Comparison of ENCODE assay signal across 14 cellular contexts in the genomic region with DNA sequence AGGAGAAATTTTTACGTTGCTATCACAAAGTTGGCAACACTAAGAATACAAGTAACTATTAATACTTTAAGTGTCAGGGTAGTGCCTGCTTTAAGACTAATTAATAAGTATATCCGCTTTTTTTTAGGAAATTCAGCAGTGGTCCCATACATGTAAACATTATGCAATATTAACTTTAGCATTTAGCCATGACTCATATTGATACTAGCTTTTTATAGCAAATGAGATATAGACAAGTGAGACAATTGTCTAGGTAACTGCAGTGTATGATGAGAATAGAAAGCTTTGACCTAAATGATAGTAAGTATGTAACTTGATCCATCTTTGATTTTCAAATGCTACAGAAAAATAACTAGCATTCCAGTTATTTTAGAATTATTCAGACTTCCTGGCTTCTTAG.
DNase-seq lines count a peak whose midpoint lies in the region; ATAC-seq and TF ChIP-seq lines count a peak whose summit lies in the region.
"Had no signal": no experiment of that assay in that cellular context is flagged by ENCODE, and none has a peak within 500 bp of the region (broad histone marks: within the 10 kb centered on the region; RNA-seq: fewer than 3 reads in every experiment).

No MANE protein-coding gene starts in this region.

- H3K4me3 ChIP-seq in KMS-11 (IDR thresholded peaks at IDR 0.05; ENCODE audit: insufficient read depth, low read depth, low read length) = no peak overlapping the region
- H3K4me3 ChIP-seq: SJSA1 had no signal

- H3K9ac ChIP-seq in KMS-11 = no peak overlapping the region

- no peaks in the 10 kb centered on the region for H4K20me1 ChIP-seq in KMS-11 (ENCODE audit: insufficient read depth)

- TF ChIP-seq CTCF in KMS-11 (conservative IDR thresholded peaks at IDR 0.05; ENCODE audit: low read depth, low read length) = no peak

- no peaks in the 10 kb centered on the region for H3K27me3 ChIP-seq in KMS-11 (ENCODE audit: insufficient read depth, low read depth)
- H3K27me3 ChIP-seq: SJSA1 had no signal

- no peak overlapping the region for H2AFZ ChIP-seq in KMS-11 (ENCODE audit: low read depth)

- peaks cover 24% of the 10 kb centered on the region for H3K4me1 ChIP-seq in KMS-11 (ENCODE audit: low read depth, poor library complexity, severe bottlenecking)
- H3K4me1 ChIP-seq: SJSA1 had no signal

- DNase-seq in ELR (ENCODE audit: low read depth) (peak; percentile 9), NCI-H1436 (lab: John Stamatoyannopoulos, UW) (no peak), NCI-H510A (lab: John Stamatoyannopoulos, UW) (no peak), NCI-H1436 treated with DMSO at 0.1 percent for 48 hours (lab: John Stamatoyannopoulos, UW) (no peak)
- DNase-seq in stimulated activated CD4-positive, alpha-beta T cell treated with anti-CD3 and anti-CD28 coated beads, Interleukin-4, amount 100 ng/mL, for 1 hour = no peak
- DNase-seq: activated T-cell treated with anti-CD3 and anti-CD28 coated beads, Interleukin-2, amount 50 U/mL, for 1 hour; endodermal cell; NCI-H510A treated with DMSO at 0.1 percent for 48 hours; nephron progenitor cell had no signal

- peak overlapping the region; percentile 5 for H3K4me2 ChIP-seq in KMS-11

- no peaks in the 10 kb centered on the region for H3K36me3 ChIP-seq in KMS-11 (ENCODE audit: insufficient read depth)
- H3K36me3 ChIP-seq: SJSA1 had no signal

- no peaks in the 10 kb centered on the region for H3K79me2 ChIP-seq in KMS-11 (ENCODE audit: insufficient read depth, low read depth)

- H3K27ac ChIP-seq in KMS-11 = no peak overlapping the region
- H3K27ac ChIP-seq: SJSA1 had no signal

- peak; percentile 51 for ATAC-seq in GM19035 (IDR thresholded peaks at IDR 0.05; ENCODE audit: unreplicated experiment)
- peak; percentile 38 for ATAC-seq in HG02798 (IDR thresholded peaks at IDR 0.05; ENCODE audit: poor library complexity, unreplicated experiment)
- ATAC-seq: left lobe of liver had no signal
